8 cellular contexts compared by ENCODE assay signal in genomic region chr7:76291346-76292205, GRCh38. TPM values are rescaled to one million over a fixed set of nuclear protein-coding genes. Genes with fewer than 3 reads are reported as not detected.
DNase-seq lines count a peak whose midpoint lies in the region; ATAC-seq and TF ChIP-seq lines count a peak whose summit lies in the region.

No MANE protein-coding gene starts in this region.

- H3K9ac ChIP-seq in colonic mucosa (ENCODE audit: low read depth in 2 of 2, low read length in 2 of 2), result peak overlapping the region; percentile 64 to 74

- H3K4me3 ChIP-seq in AG04450 (ENCODE audit: low read depth, low read length) (peak overlapping the region; percentile 41), colonic mucosa (peak overlapping the region; percentile 17)

- no peaks in the 10 kb centered on the region for H3K9me3 Mint-ChIP-seq in activated CD4-positive, alpha-beta T cell treated with anti-CD3 and anti-CD28 coated beads for 36 hours (ENCODE audit: low read depth)

- H3K27ac ChIP-seq in AG04450 (ENCODE audit: low read depth, low read length) (peak overlapping the region; percentile 92), colonic mucosa (peak overlapping the region; percentile 92)

- intact Hi-C loops in activated CD4-positive, alpha-beta T cell treated with anti-CD3 and anti-CD28 coated beads for 36 hours (cut with DNase I, micrococcal nuclease), result loop anchor here (1.0 kb wide), 6 partner anchors 12 to 125 kb away; no protein-coding TSS in a partner anchor
- intact Hi-C loops in colonic mucosa (cut with DNase I), result loop anchor here (2.0 kb wide), 1 partner anchor 19 kb away; no protein-coding TSS in a partner anchor

- H3K4me3 Mint-ChIP-seq in activated CD4-positive, alpha-beta T cell treated with anti-CD3 and anti-CD28 coated beads for 36 hours, result peak overlapping the region; percentile 20

- ATAC-seq in GM18511 (IDR thresholded peaks at IDR 0.05; ENCODE audit: unreplicated experiment) (peak; percentile 80), HG03097 (IDR thresholded peaks at IDR 0.05; ENCODE audit: low FRiP score, unreplicated experiment) (peak; percentile 79), left lobe of liver (peak; percentile 88)
- peak; percentile 96 for ATAC-seq in activated CD4-positive, alpha-beta T cell treated with anti-CD3 and anti-CD28 coated beads for 36 hours

- H3K27me3 ChIP-seq in AG04450 (ENCODE audit: control insufficient read depth, insufficient read depth, low read length) (no peaks in the 10 kb centered on the region), colonic mucosa (no peaks in the 10 kb centered on the region)

- H3K4me1 Mint-ChIP-seq in activated CD4-positive, alpha-beta T cell treated with anti-CD3 and anti-CD28 coated beads for 36 hours, result peaks cover 12% of the 10 kb centered on the region

- no peaks in the 10 kb centered on the region for H3K36me3 ChIP-seq in colonic mucosa

- H3K9me3 ChIP-seq in AG04450 (ENCODE audit: control insufficient read depth, insufficient read depth, low read length), result no peaks in the 10 kb centered on the region; the same call in 1 of the 2 replicates
- no peaks in the 10 kb centered on the region for H3K9me3 ChIP-seq in colonic mucosa

- peaks cover 22% of the 10 kb centered on the region for H3K4me1 ChIP-seq in colonic mucosa

- CTCF ChIA-PET in AG04450 (lab: Charles Lee), result interaction anchor here (0.6 to 2.7 kb wide), 16 partner anchors 9 to 501 kb away, joined by 3 to 40 read pairs (median 6); no protein-coding TSS in a partner anchor
- CTCF ChIA-PET in activated CD4-positive, alpha-beta T cell treated with anti-CD3 and anti-CD28 coated beads for 36 hours (lab: Charles Lee), result interaction anchor here (0.5 to 2.7 kb wide), 22 partner anchors 8 to 1816 kb away, joined by 3 to 42 read pairs (median 4); partner anchors contain the start of gene HSPB1

- POLR2A ChIA-PET in AG04450 (lab: Yijun Ruan, JAX), result interaction anchor here (0.5 to 2.3 kb wide), 10 partner anchors 9 to 302 kb away, joined by 3 to 23 read pairs (median 4); partner anchors contain the start of gene HSPB1
- POLR2A ChIA-PET in activated CD4-positive, alpha-beta T cell treated with anti-CD3 and anti-CD28 coated beads for 36 hours (lab: Charles Lee), result interaction anchor here (0.5 to 1.2 kb wide), 6 partner anchors 9 to 104 kb away, joined by 3 to 5 read pairs (median 4); no protein-coding TSS in a partner anchor

- peak overlapping the region; percentile 94 for H3K27ac Mint-ChIP-seq in activated CD4-positive, alpha-beta T cell treated with anti-CD3 and anti-CD28 coated beads for 36 hours

- DNase-seq in AG04450 (ENCODE audit: low read depth, low spot score) (peak; percentile 96), NCI-H2227 (lab: John Stamatoyannopoulos, UW; ENCODE audit: unreplicated experiment) (peak; percentile 88), colonic mucosa (peak; percentile 96), left lobe of liver (ENCODE audit: low spot score) (peak; percentile 90)
- DNase-seq in activated CD4-positive, alpha-beta T cell treated with anti-CD3 and anti-CD28 coated beads for 36 hours, result peak; percentile 94
- DNase-seq in stimulated activated CD4-positive, alpha-beta T cell treated with anti-CD3 and anti-CD28 coated beads, Interleukin-1b, Interleukin-23, amount 100 ng/mL, for 48 hours, result peak; percentile 92

- H3K36me3 Mint-ChIP-seq in activated CD4-positive, alpha-beta T cell treated with anti-CD3 and anti-CD28 coated beads for 36 hours (ENCODE audit: low read depth), result no peaks in the 10 kb centered on the region

- TF ChIP-seq CTCF in AG04450 (IDR thresholded peaks at IDR 0.05; ENCODE audit: low read depth, low read length) (peak; percentile 96), colonic mucosa (IDR thresholded peaks at IDR 0.05) (peak; percentile 97)

- peaks cover 2% of the 10 kb centered on the region for H3K27me3 Mint-ChIP-seq in activated CD4-positive, alpha-beta T cell treated with anti-CD3 and anti-CD28 coated beads for 36 hours

RNA-seq across cellular contexts. Expression of gene HSPB1, which starts 10.9 kb away (rescaled TPM):
- 290 and 526 TPM in 2 replicates for polyA plus RNA-seq in AG04450 (2011; rRNA removed)
- polyA minus RNA-seq in AG04450 (2011; rRNA and poly(A)+ RNA removed), result 75.3 and 81.1 TPM in 2 replicates
- total RNA-seq in activated CD4-positive, alpha-beta T cell treated with anti-CD3 and anti-CD28 coated beads for 36 hours, result 100 to 1,000 TPM in 1 of 2 experiments, 10 to 100 TPM in 1; 71.1 to 127 TPM
- total RNA-seq in colonic mucosa (100 to 1,000 TPM; 539 to 844 TPM), left lobe of liver (72.4 TPM)

Comparison
In these comparisons a context has a peak if more than half of its experiments do, and no peak if none do; other contexts are left out.
1. Peak in every context shown above with its lines: DNase-seq, ATAC-seq, H3K4me3 ChIP-seq and H3K27ac ChIP-seq.